1 cellular context compared by ENCODE assay signal in genomic region chr15:42456971-42457370, GRCh38.
TF ChIP-seq lines count a peak whose summit lies in the region.

No MANE protein-coding gene starts in this region.

TF ChIP-seq in HepG2, 621 proteins besides CTCF, POLR2A, EP300 and RAD21:
- TF ChIP-seq ZNF275 (CRISPR knock-in tag; IDR thresholded peaks at IDR 0.05; ENCODE audit: borderline replicate concordance), result no peak
- no peak for TF ChIP-seq EEA1 (CRISPR knock-in tag; IDR thresholded peaks at IDR 0.05; ENCODE audit: borderline replicate concordance)
- no peak for TF ChIP-seq TBX2 (CRISPR knock-in tag; IDR thresholded peaks at IDR 0.05; ENCODE audit: borderline replicate concordance)
- TF ChIP-seq ZNF296 (CRISPR knock-in tag; conservative IDR thresholded peaks at IDR 0.05), result no peak
- no peak for TF ChIP-seq ZFP37 (CRISPR knock-in tag; IDR thresholded peaks at IDR 0.05; ENCODE audit: borderline replicate concordance)
- TF ChIP-seq EZH2 (conservative IDR thresholded peaks at IDR 0.05; ENCODE audit: low read depth, low read length), result no peak
- no peak for TF ChIP-seq XBP1 (CRISPR knock-in tag; IDR thresholded peaks at IDR 0.05)
- no peak for TF ChIP-seq ZNF577 (CRISPR knock-in tag; IDR thresholded peaks at IDR 0.05; ENCODE audit: borderline replicate concordance, low read depth)
- TF ChIP-seq PCBP1 (IDR thresholded peaks at IDR 0.05; ENCODE audit: borderline replicate concordance, low read depth, low read length), result no peak
- TF ChIP-seq FOSL2 (CRISPR knock-in tag; IDR thresholded peaks at IDR 0.05), result no peak
- TF ChIP-seq ZNF776 (CRISPR knock-in tag; IDR thresholded peaks at IDR 0.05), result no peak
- TF ChIP-seq ARNT2 (CRISPR knock-in tag; IDR thresholded peaks at IDR 0.05; ENCODE audit: low read depth), result no peak
- no peak for TF ChIP-seq ZNF570 (CRISPR knock-in tag; IDR thresholded peaks at IDR 0.05; ENCODE audit: borderline replicate concordance)
- no peak for TF ChIP-seq ZNF274 (CRISPR knock-in tag; IDR thresholded peaks at IDR 0.05)
- TF ChIP-seq, protein P1, sequence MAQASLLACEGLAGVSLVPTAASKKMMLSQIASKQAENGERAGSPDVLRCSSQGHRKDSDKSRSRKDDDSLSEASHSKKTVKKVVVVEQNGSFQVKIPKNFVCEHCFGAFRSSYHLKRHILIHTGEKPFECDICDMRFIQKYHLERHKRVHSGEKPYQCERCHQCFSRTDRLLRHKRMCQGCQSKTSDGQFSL (CRISPR knock-in tag; IDR thresholded peaks at IDR 0.05), result no peak
- no peak for TF ChIP-seq ZNF224 (CRISPR knock-in tag; IDR thresholded peaks at IDR 0.05)
- no peak for TF ChIP-seq ELF4 (CRISPR knock-in tag; IDR thresholded peaks at IDR 0.05; ENCODE audit: borderline replicate concordance)
